ENCODE assay signal across 8 cellular contexts in genomic region chr13:94656766-94657165, GRCh38. TPM values are rescaled to one million over a fixed set of nuclear protein-coding genes. Genes with fewer than 3 reads are reported as not detected.
DNase-seq lines count a peak whose midpoint lies in the region; ATAC-seq and TF ChIP-seq lines count a peak whose summit lies in the region.

No MANE protein-coding gene starts in this region.

- POLR2A ChIA-PET in RWPE1 (lab: Yijun Ruan, JAX; ENCODE audit: low non-redundant PET): no interaction called here

- DNase-seq in RWPE1 (ENCODE audit: low spot score) (peak; percentile 47), mesendoderm (peak; percentile 74), endodermal cell (no peak), middle frontal gyrus (ENCODE audit: extremely low spot score, low spot score) (no peak), aorta (no peak), adrenal gland (no peak)

- peaks cover 7% of the 10 kb centered on the region for H3K9me3 Mint-ChIP-seq in endodermal cell

- intact Hi-C loops in aorta (cut with DNase I): no loop called here
- intact Hi-C loops in adrenal gland (cut with DNase I): no loop called here

- no peak overlapping the region for H3K18ac ChIP-seq in mesendoderm (ENCODE audit: low read length)

- no CpG with 5 or more reads among the region's 1 CpG for WGBS in mesendoderm (ENCODE audit: extremely low coverage, insufficient coverage, low lambda C conversion rate)
- 73% methylated on average over 1 of the region's 1 CpG; no CpG with 5 or more reads in 1 of the 2 experiments for WGBS in endodermal cell (ENCODE audit: insufficient coverage in 1 of 2, insufficient read length in 1 of 2), 2 experiments
- 66 to 70% methylated on average over 1 of the region's 1 CpG for WGBS in aorta, 2 donors
- WGBS in adrenal gland, 4 donors: 55 to 92% (median 64%) methylated on average over 1 of the region's 1 CpG

- no peak overlapping the region for H4K5ac ChIP-seq in mesendoderm (ENCODE audit: low read length)

- H3K27me3 ChIP-seq in mesendoderm (ENCODE audit: insufficient read depth, low read length, poor library complexity) (no peaks in the 10 kb centered on the region), endodermal cell (ENCODE audit: control insufficient read depth, insufficient read depth, low read length, poor library complexity, severe bottlenecking) (peaks cover 5% of the 10 kb centered on the region), aorta (ENCODE audit: control insufficient read depth in 1 of 2, insufficient read depth in 2 of 2, low read length in 1 of 2) (no peaks in the 10 kb centered on the region), adrenal gland (no peaks in the 10 kb centered on the region)

- no peak overlapping the region for H3K4me2 ChIP-seq in mesendoderm (ENCODE audit: low read length)

- peaks cover 26% of the 10 kb centered on the region for H3K4me1 Mint-ChIP-seq in endodermal cell

- H3K27me3 Mint-ChIP-seq in endodermal cell (ENCODE audit: insufficient read depth): peaks cover 8% of the 10 kb centered on the region

- no peak overlapping the region for H3K4me3 ChIP-seq in mesendoderm (ENCODE audit: low read length)
- no peak overlapping the region for H3K4me3 ChIP-seq in endodermal cell (ENCODE audit: low read length)
- H3K4me3 ChIP-seq in aorta (ENCODE audit: low read length in 2 of 2): no peak overlapping the region
- no peak overlapping the region for H3K4me3 ChIP-seq in adrenal gland

- no peak overlapping the region for H3K27ac Mint-ChIP-seq in endodermal cell

- no peak overlapping the region for H2BK15ac ChIP-seq in mesendoderm (replicated peaks; ENCODE audit: low read depth)

- no peaks in the 10 kb centered on the region for H3K4me1 ChIP-seq in mesendoderm (ENCODE audit: control insufficient read depth, low read depth, low read length)
- H3K4me1 ChIP-seq in endodermal cell (ENCODE audit: control insufficient read depth, insufficient read depth, low read length): no peaks in the 10 kb centered on the region
- no peaks in the 10 kb centered on the region for H3K4me1 ChIP-seq in aorta (ENCODE audit: control insufficient read depth in 1 of 2, insufficient read depth in 2 of 2, low read length in 2 of 2)
- no peaks in the 10 kb centered on the region for H3K4me1 ChIP-seq in adrenal gland (replicated peaks in 1 of 2)

- no peaks in the 10 kb centered on the region for H3K79me1 ChIP-seq in mesendoderm (ENCODE audit: low read length)

- H3K27ac ChIP-seq in RWPE1 (no peak overlapping the region), mesendoderm (ENCODE audit: low read depth, low read length) (no peak overlapping the region), endodermal cell (ENCODE audit: low read depth, low read length) (no peak overlapping the region), aorta (ENCODE audit: low read depth in 1 of 2, low read length in 2 of 2) (no peak overlapping the region), adrenal gland (no peak overlapping the region)

- H3K4me3 Mint-ChIP-seq in endodermal cell: no peak overlapping the region

- H2BK120ac ChIP-seq in mesendoderm (ENCODE audit: low read depth, low read length): no peak overlapping the region

- TF ChIP-seq POLR2A in adrenal gland (IDR thresholded peaks at IDR 0.05): no peak

- H3K9ac ChIP-seq in mesendoderm (ENCODE audit: low read length) (no peak overlapping the region), endodermal cell (ENCODE audit: extremely low read depth, low read length, poor library complexity, severe bottlenecking) (no peak overlapping the region)

- no peaks in the 10 kb centered on the region for H3K79me2 ChIP-seq in mesendoderm (ENCODE audit: control insufficient read depth, insufficient read depth, low read length)

- H3K36me3 ChIP-seq in mesendoderm (ENCODE audit: control insufficient read depth, insufficient read depth, low read length) (no peaks in the 10 kb centered on the region), endodermal cell (ENCODE audit: control insufficient read depth, insufficient read depth, low read length) (no peaks in the 10 kb centered on the region), aorta (ENCODE audit: control insufficient read depth in 1 of 2, insufficient read depth in 2 of 2, low read length in 1 of 2) (no peaks in the 10 kb centered on the region), adrenal gland (replicated peaks in 1 of 2) (no peaks in the 10 kb centered on the region)

- H2BK5ac ChIP-seq in mesendoderm (ENCODE audit: low read length): no peak overlapping the region

- no peak overlapping the region for H4K8ac ChIP-seq in mesendoderm (ENCODE audit: low read depth, low read length)

- ATAC-seq in GM18867 (IDR thresholded peaks at IDR 0.05; ENCODE audit: unreplicated experiment): peak; percentile 95
- peak; percentile 92 for ATAC-seq in HG02571 (IDR thresholded peaks at IDR 0.05; ENCODE audit: unreplicated experiment)
- no peak for ATAC-seq in aorta (ENCODE audit: low FRiP score)

- no peaks in the 10 kb centered on the region for H3K36me3 Mint-ChIP-seq in endodermal cell (ENCODE audit: low read depth)

- TF ChIP-seq CTCF in RWPE1 (conservative IDR thresholded peaks at IDR 0.05; ENCODE audit: low read depth): no peak
- no peak for TF ChIP-seq CTCF in endodermal cell (conservative IDR thresholded peaks at IDR 0.05)
- TF ChIP-seq CTCF in adrenal gland (IDR thresholded peaks at IDR 0.05): no peak

- CTCF ChIA-PET in RWPE1 (lab: Yijun Ruan, JAX): no interaction called here

- H3K9me3 ChIP-seq in endodermal cell (ENCODE audit: control insufficient read depth, low read length): no peaks in the 10 kb centered on the region
- peaks cover 1% of the 10 kb centered on the region for H3K9me3 ChIP-seq in aorta (ENCODE audit: control insufficient read depth, low read length)
- H3K9me3 ChIP-seq in adrenal gland (replicated peaks in 1 of 3): no peaks in the 10 kb centered on the region

- H2AK5ac ChIP-seq in mesendoderm (ENCODE audit: low read length): no peak overlapping the region

- no peak overlapping the region for H3K56ac ChIP-seq in mesendoderm (ENCODE audit: low read length)

- no peak overlapping the region for H3K4ac ChIP-seq in mesendoderm (ENCODE audit: low read depth, low read length)

- H3K23ac ChIP-seq in mesendoderm (ENCODE audit: low read length): no peak overlapping the region

RNA-seq across cellular contexts. Expression of gene GPR180, which starts 55.1 kb away (rescaled TPM):
- 2.8 TPM for polyA plus RNA-seq in mesendoderm (2013, experiment 1 of 2)
- 2.8 TPM for polyA plus RNA-seq in mesendoderm (2013, experiment 2 of 2)
- total RNA-seq in endodermal cell (1 to 10 TPM; 6.6 to 6.9 TPM), aorta (1 to 10 TPM; 5.3 to 6.6 TPM), adrenal gland (1 to 10 TPM; 3.1 to 5.8 (median 3.8) TPM)
- polyA plus RNA-seq in endodermal cell (2013, experiment 1 of 2): 5.3 TPM
- 5.4 TPM for polyA plus RNA-seq in endodermal cell (2013, experiment 2 of 2)
- polyA plus RNA-seq in aorta (1 to 10 TPM; 2.0 to 2.6 TPM), adrenal gland (1 to 10 TPM; 1.1 to 8.0 (median 1.5) TPM)

RNA-seq across cellular contexts. Expression of gene SOX21, which starts 55.6 kb away (rescaled TPM):
- polyA plus RNA-seq in mesendoderm (2013, experiment 1 of 2): 0.03 TPM
- 0.03 TPM for polyA plus RNA-seq in mesendoderm (2013, experiment 2 of 2)
- 10 to 100 TPM in 1 of 2 donors, 1 to 10 TPM in 1; 5.2 to 10.1 TPM for total RNA-seq in endodermal cell
- polyA plus RNA-seq in endodermal cell (2013, experiment 1 of 2): 53.2 TPM
- polyA plus RNA-seq in endodermal cell (2013, experiment 2 of 2): 46.1 TPM
- total RNA-seq in aorta: not detected
- polyA plus RNA-seq in aorta: under 1 TPM in 1 of 2 donors, not detected in 1; 0.15 TPM
- not detected for total RNA-seq in adrenal gland
- polyA plus RNA-seq in adrenal gland: not detected

Comparison
In these comparisons a context has a peak if more than half of its experiments do, and no peak if none do; other contexts are left out.
1. DNase-seq: peak in RWPE1 (single experiment) and mesendoderm (single experiment); none in endodermal cell (single experiment), middle frontal gyrus (single experiment), aorta (0 of 2) and adrenal gland (0 of 7).
2. RNA of gene SOX21, which starts 55.6 kb away (total RNA-seq): 5.2 to 10.1 TPM in endodermal cell; not detected in aorta and not detected in adrenal gland; every median in the first group is over 4 times any median in the second.